ENCODE assay signal across 12 cellular contexts in the genomic region with DNA sequence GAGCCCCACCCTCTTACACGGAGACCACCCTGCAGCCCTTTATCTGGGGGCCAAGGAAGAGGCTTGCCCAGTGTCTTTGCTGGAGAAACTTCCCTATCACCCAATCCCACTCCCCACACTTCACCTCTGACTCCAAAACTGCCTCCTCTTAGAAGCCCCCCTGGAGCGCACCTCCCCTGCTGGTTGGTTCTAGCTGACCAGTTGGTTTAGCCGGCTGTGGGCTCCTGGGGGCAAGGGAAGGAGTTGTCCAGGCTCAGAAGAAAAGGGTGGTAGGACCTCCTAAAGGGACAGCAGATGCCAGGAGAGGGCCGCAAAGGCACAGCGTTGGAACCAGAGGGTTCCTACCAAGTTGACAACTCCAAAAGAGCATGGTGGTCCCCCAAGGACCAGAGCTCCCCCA. TPM values are rescaled to one million over a fixed set of nuclear protein-coding genes. Genes with fewer than 3 reads are reported as not detected.
DNase-seq lines count a peak whose midpoint lies in the region; ATAC-seq and TF ChIP-seq lines count a peak whose summit lies in the region.
"Had no signal": no experiment of that assay in that cellular context is flagged by ENCODE, and none has a peak within 500 bp of the region (broad histone marks: within the 10 kb centered on the region; RNA-seq: fewer than 3 reads in every experiment).

No MANE protein-coding gene starts in this region.

- peak overlapping the region; percentile 74 for H2AK5ac ChIP-seq in IMR-90 (ENCODE audit: low read depth, low read length)

- peak overlapping the region; percentile 86 for H3K4me2 ChIP-seq in IMR-90 (ENCODE audit: low read depth, low read length)

- peaks cover 50% of the 10 kb centered on the region for H3K27me3 Mint-ChIP-seq in activated CD8-positive, alpha-beta T cell treated with anti-CD3 and anti-CD28 coated beads, Interleukin-2, amount 10 ng/mL, durations not matched to agents 7 days and 5 days (ENCODE audit: low read depth)

- TF ChIP-seq CTCF in IMR-90 (conservative IDR thresholded peaks at IDR 0.05; ENCODE audit: low read depth, low read length), result no peak
- TF ChIP-seq CTCF in colonic mucosa (IDR thresholded peaks at IDR 0.05), result no peak
- TF ChIP-seq CTCF in testis (IDR thresholded peaks at IDR 0.05), result no peak

- 76% methylated on average over 2 of the region's 5 CpGs; no CpG with 5 or more reads in 1 of the 2 experiments for WGBS in IMR-90 (ENCODE audit: extremely low coverage in 2 of 2, insufficient read length in 1 of 2), 2 experiments
- WGBS in mesodermal cell (ENCODE audit: insufficient coverage in 2 of 2), 2 experiments, result 68 to 90% methylated on average over 4 to 5 of the region's 5 CpGs
- 60 to 83% methylated on average over 2 to 5 of the region's 5 CpGs for WGBS in testis, 2 donors

- H3K4me1 Mint-ChIP-seq in activated CD8-positive, alpha-beta T cell treated with anti-CD3 and anti-CD28 coated beads, Interleukin-2, amount 10 ng/mL, durations not matched to agents 7 days and 5 days (ENCODE audit: low read depth), result peaks cover 12% of the 10 kb centered on the region

- CTCF ChIA-PET in IMR-90 (lab: Yijun Ruan, JAX), result interaction anchor here (0.6 to 1.2 kb wide), 2 partner anchors 16 to 1179 kb away, joined by 3 to 4 read pairs; no protein-coding TSS in a partner anchor
- CTCF ChIA-PET in activated CD8-positive, alpha-beta T cell treated with anti-CD3 and anti-CD28 coated beads, Interleukin-2, amount 10 ng/mL, durations not matched to agents 7 days and 5 days (lab: Charles Lee), result no interaction called here

- 0 out of 2 replicates have a peak overlapping the region, but pooled peaks have one; percentile 25 for H2BK120ac ChIP-seq in IMR-90 (ENCODE audit: low read depth, low read length)

- no peaks in the 10 kb centered on the region for H3K27me3 ChIP-seq in IMR-90 (ENCODE audit: control insufficient read depth, insufficient read depth, low read length)
- peaks cover 4% of the 10 kb centered on the region for H3K27me3 ChIP-seq in colonic mucosa
- no peaks in the 10 kb centered on the region for H3K27me3 ChIP-seq in testis

- peak overlapping the region; percentile 87 for H3K23ac ChIP-seq in IMR-90 (ENCODE audit: low read depth, low read length)

- H3K4me1 ChIP-seq in IMR-90 (ENCODE audit: control insufficient read depth, insufficient read depth, low read length) (peaks cover 72% of the 10 kb centered on the region), colonic mucosa (peaks cover 50% of the 10 kb centered on the region), mesodermal cell (ENCODE audit: control insufficient read depth, insufficient read depth, low read length, poor library complexity, severe bottlenecking) (peaks cover 77% of the 10 kb centered on the region), testis (peaks cover 87% of the 10 kb centered on the region)

- intact Hi-C loops in IMR-90 (cut with micrococcal nuclease) (no loop called here), colonic mucosa (cut with DNase I) (no loop called here), testis (cut with DNase I; ENCODE audit: low total_unique reads) (no loop called here)

- dilution Hi-C loops in IMR-90 (cut with HindIII; ENCODE audit: low sequenced_read_pairs, unreplicated experiment), result no loop called here

- H3K56ac ChIP-seq in IMR-90 (ENCODE audit: extremely low read depth, insufficient read depth, low read length), result no peak overlapping the region; the same call in 1 of the 2 replicates

- in situ Hi-C loops in IMR-90 (cut with MboI; ENCODE audit: low sequenced_read_pairs), result no loop called here

- H3K4me3 ChIP-seq in IMR-90 (ENCODE audit: insufficient read depth, low read depth, low read length) (no peak overlapping the region), colonic mucosa (peak overlapping the region; percentile 91), mesodermal cell (ENCODE audit: extremely low read depth, insufficient read depth, low read length, poor library complexity, severe bottlenecking) (peak overlapping the region; percentile 87), testis (no peak overlapping the region)

- H3K9me3 ChIP-seq in IMR-90 (ENCODE audit: control insufficient read depth, insufficient read depth, low read length), result no peaks in the 10 kb centered on the region
- no peaks in the 10 kb centered on the region for H3K9me3 ChIP-seq in colonic mucosa
- no peaks in the 10 kb centered on the region for H3K9me3 ChIP-seq in mesodermal cell (ENCODE audit: control insufficient read depth, low read length)
- H3K9me3 ChIP-seq in testis, result no peaks in the 10 kb centered on the region

- peaks cover 77% of the 10 kb centered on the region for H4K20me1 ChIP-seq in IMR-90 (ENCODE audit: insufficient read depth, low read length)

- peaks cover 4 to 57% of the 10 kb centered on the region in 2 experiments; a peak in 3 of 4 replicates for H3K79me1 ChIP-seq in IMR-90 (ENCODE audit: low read depth in 1 of 2, low read length in 2 of 2)

- H3K9ac ChIP-seq in IMR-90 (ENCODE audit: low read depth, low read length) (peak overlapping the region; percentile 96), colonic mucosa (ENCODE audit: low read depth in 2 of 2, low read length in 2 of 2) (peak overlapping the region; percentile 95 to 98)

- H3K4me3 Mint-ChIP-seq in activated CD8-positive, alpha-beta T cell treated with anti-CD3 and anti-CD28 coated beads, Interleukin-2, amount 10 ng/mL, durations not matched to agents 7 days and 5 days, result no peak overlapping the region

- no peaks in the 10 kb centered on the region for H3K9me3 Mint-ChIP-seq in activated CD8-positive, alpha-beta T cell treated with anti-CD3 and anti-CD28 coated beads, Interleukin-2, amount 10 ng/mL, durations not matched to agents 7 days and 5 days (ENCODE audit: insufficient read depth)

- peak overlapping the region; percentile 73 for H2AK9ac ChIP-seq in IMR-90 (replicated peaks; ENCODE audit: low read depth, low read length, poor library complexity)

- no peak for ATAC-seq in IMR-90 (ENCODE audit: low read depth)
- ATAC-seq in activated CD8-positive, alpha-beta T cell treated with anti-CD3 and anti-CD28 coated beads, Interleukin-2, amount 10 ng/mL, durations not matched to agents 7 days and 5 days, result no peak

- no peak overlapping the region; the same call in 2 of the 3 replicates for H2BK15ac ChIP-seq in IMR-90 (ENCODE audit: low read depth, low read length)

- no peak for TF ChIP-seq RAD21 in IMR-90 (IDR thresholded peaks at IDR 0.05; ENCODE audit: low read length)

- peaks cover 41% of the 10 kb centered on the region for H3K9me1 ChIP-seq in IMR-90 (ENCODE audit: insufficient read depth, low read length)

- H4K5ac ChIP-seq in IMR-90 (ENCODE audit: low read depth, low read length), result no peak overlapping the region

- peak overlapping the region; percentile 87 for H2BK5ac ChIP-seq in IMR-90 (ENCODE audit: low read depth, low read length, poor library complexity, severe bottlenecking)

- TF ChIP-seq POLR2A in IMR-90 (IDR thresholded peaks at IDR 0.05; ENCODE audit: low read depth, low read length), result no peak
- TF ChIP-seq POLR2A in testis (IDR thresholded peaks at IDR 0.05), result no peak

- peak overlapping the region; percentile 43 for H3K14ac ChIP-seq in IMR-90 (replicated peaks; ENCODE audit: low read depth, low read length)

- H3K4ac ChIP-seq in IMR-90 (ENCODE audit: low read depth, low read length), result peak overlapping the region; percentile 85

- BruUV-seq in IMR-90 (replicated peaks; lab: Mats Ljungman, UMichigan), result no TSS peak

- DNase-seq in IMR-90 (no peak), colonic mucosa (no peak), testis (no peak), CD1c-positive myeloid dendritic cell (ENCODE audit: extremely low spot score) (no peak), amygdala (lab: John Stamatoyannopoulos, UW) (no peak), midbrain (lab: John Stamatoyannopoulos, UW) (no peak)
- no peak for DNase-seq in activated CD8-positive, alpha-beta T cell treated with anti-CD3 and anti-CD28 coated beads, Interleukin-2, amount 10 ng/mL, durations not matched to agents 7 days and 5 days
- DNase-seq: EL; foreskin melanocyte; stimulated activated CD8-positive, alpha-beta memory T cell treated with anti-CD3 and anti-CD28 coated beads, Interleukin-4, amount 100 ng/mL, for 48 hours had no signal

- H4K8ac ChIP-seq in IMR-90 (ENCODE audit: low read depth in 2 of 2, low read length in 2 of 2), result peak overlapping the region in 1 of 2 experiments; percentile 6; a peak in 1 of 4 replicates

- H3K27ac Mint-ChIP-seq in activated CD8-positive, alpha-beta T cell treated with anti-CD3 and anti-CD28 coated beads, Interleukin-2, amount 10 ng/mL, durations not matched to agents 7 days and 5 days, result no peak overlapping the region

- H2AFZ ChIP-seq in IMR-90 (replicated peaks; ENCODE audit: low read length, poor library complexity), result no peak overlapping the region

- H4K91ac ChIP-seq in IMR-90 (ENCODE audit: insufficient read depth, low read depth, low read length), result no peak overlapping the region

- no peak overlapping the region for H2BK20ac ChIP-seq in IMR-90 (ENCODE audit: low read depth, low read length)

- POLR2A ChIA-PET in IMR-90 (lab: Charles Lee; ENCODE audit: unreplicated experiment), result interaction anchor here (0.5 kb wide), 1 partner anchor 145 kb away, joined by 3 read pairs; no protein-coding TSS in a partner anchor
- POLR2A ChIA-PET in activated CD8-positive, alpha-beta T cell treated with anti-CD3 and anti-CD28 coated beads, Interleukin-2, amount 10 ng/mL, durations not matched to agents 7 days and 5 days (lab: Charles Lee), result no interaction called here

- H3K27ac ChIP-seq in IMR-90 (ENCODE audit: insufficient read depth, low read length) (peak overlapping the region; percentile 93), colonic mucosa (peak overlapping the region; percentile 94), mesodermal cell (ENCODE audit: low read depth, low read length, severe bottlenecking) (peak overlapping the region; percentile 99), testis (peak overlapping the region; percentile 80 to 90)

- peaks cover 5% of the 10 kb centered on the region; the same call in 1 of the 2 replicates for H3K36me3 ChIP-seq in IMR-90 (ENCODE audit: control insufficient read depth, insufficient read depth, low read length)
- H3K36me3 ChIP-seq in colonic mucosa, result no peaks in the 10 kb centered on the region
- peaks cover 51% of the 10 kb centered on the region for H3K36me3 ChIP-seq in mesodermal cell (ENCODE audit: control insufficient read depth, insufficient read depth, low read length)
- H3K36me3 ChIP-seq in testis (ENCODE audit: low read depth, missing control alignments), result no peaks in the 10 kb centered on the region

- H3K18ac ChIP-seq in IMR-90 (ENCODE audit: low read depth, low read length), result no peak overlapping the region

- no peaks in the 10 kb centered on the region for H3K36me3 Mint-ChIP-seq in activated CD8-positive, alpha-beta T cell treated with anti-CD3 and anti-CD28 coated beads, Interleukin-2, amount 10 ng/mL, durations not matched to agents 7 days and 5 days (ENCODE audit: low read depth)

RNA-seq across cellular contexts. Expression of gene BCAR1, which starts 2.0 kb away (rescaled TPM):
- total RNA-seq in IMR-90 (2012; rRNA removed), result 17.8 and 18.1 TPM in 2 replicates
- 99.4 and 127 TPM in 2 replicates for polyA plus RNA-seq in IMR-90 (2012; rRNA removed)
- polyA plus RNA-seq in IMR-90 (2012; cell fraction: cytosol; rRNA removed), result 84.8 and 140 TPM in 2 replicates
- 214 and 473 TPM in 2 replicates for polyA plus RNA-seq in IMR-90 (2012; cell fraction: nucleus; rRNA removed; ENCODE audit: low replicate concordance)
- total RNA-seq in colonic mucosa, result 100 to 1,000 TPM; 110 to 130 TPM
- polyA plus RNA-seq in mesodermal cell (2013, experiment 1 of 2), result 122 TPM
- polyA plus RNA-seq in mesodermal cell (2013, experiment 2 of 2), result 83.0 TPM
- total RNA-seq in testis, result 100 to 1,000 TPM; 139 to 201 TPM
- polyA plus RNA-seq in testis (ENCODE audit: insufficient read depth, low read depth, low replicate concordance), result 83.8 TPM
- under 1 TPM in 1 of 2 experiments, not detected in 1; 0.08 TPM for total RNA-seq in activated CD8-positive, alpha-beta T cell treated with anti-CD3 and anti-CD28 coated beads, Interleukin-2, amount 10 ng/mL, durations not matched to agents 7 days and 5 days

RNA-seq across cellular contexts. Expression of gene CTRB1, which starts 30.7 kb away (rescaled TPM):
- not detected in 2 replicates for total RNA-seq in IMR-90 (2012; rRNA removed)
- polyA plus RNA-seq in IMR-90 (2012; rRNA removed), result not detected in 2 replicates
- not detected in 2 replicates for polyA plus RNA-seq in IMR-90 (2012; cell fraction: cytosol; rRNA removed)
- not detected in 2 replicates for polyA plus RNA-seq in IMR-90 (2012; cell fraction: nucleus; rRNA removed; ENCODE audit: low replicate concordance)
- total RNA-seq in colonic mucosa, result 10 to 100 TPM in 1 of 2 donors, not detected in 1; 19.1 TPM
- not detected for polyA plus RNA-seq in mesodermal cell (2013, experiment 1 of 2)
- not detected for polyA plus RNA-seq in mesodermal cell (2013, experiment 2 of 2)
- 1 to 10 TPM in 1 of 2 donors, not detected in 1; 1.2 TPM for total RNA-seq in testis
- polyA plus RNA-seq in testis (ENCODE audit: insufficient read depth, low read depth, low replicate concordance), result not detected
- total RNA-seq in activated CD8-positive, alpha-beta T cell treated with anti-CD3 and anti-CD28 coated beads, Interleukin-2, amount 10 ng/mL, durations not matched to agents 7 days and 5 days, result not detected

RNA-seq across cellular contexts. Expression of gene CTRB2, which starts 42.5 kb away (rescaled TPM):
- total RNA-seq in IMR-90 (2012; rRNA removed) (not detected in 2 replicates), colonic mucosa (10 to 100 TPM in 1 of 2 donors, not detected in 1; 29.1 TPM), testis (1 to 10 TPM in 1 of 2 donors, under 1 TPM in 1; 0.63 to 1.1 TPM)
- polyA plus RNA-seq in IMR-90 (2012; rRNA removed) (not detected in 2 replicates), testis (ENCODE audit: insufficient read depth, low read depth, low replicate concordance) (0.69 TPM)
- polyA plus RNA-seq in IMR-90 (2012; cell fraction: cytosol; rRNA removed), result not detected in 2 replicates
- 0.09 TPM in 1 of 2 replicates, not detected in the other for polyA plus RNA-seq in IMR-90 (2012; cell fraction: nucleus; rRNA removed; ENCODE audit: low replicate concordance)
- not detected for polyA plus RNA-seq in mesodermal cell (2013, experiment 1 of 2)
- not detected for polyA plus RNA-seq in mesodermal cell (2013, experiment 2 of 2)
- total RNA-seq in activated CD8-positive, alpha-beta T cell treated with anti-CD3 and anti-CD28 coated beads, Interleukin-2, amount 10 ng/mL, durations not matched to agents 7 days and 5 days, result not detected
- total RNA-seq: omental fat pad had no signal

Comparison
In these comparisons a context has a peak if more than half of its experiments do, and no peak if none do; other contexts are left out.
1. H3K4me3 ChIP-seq: peak in colonic mucosa (single experiment) and mesodermal cell (single experiment); none in IMR-90 (single experiment) and testis (0 of 2).
2. RNA of gene BCAR1, which starts 2.0 kb away (total RNA-seq): 139 to 201 TPM in testis, 110 to 130 TPM in colonic mucosa and 17.8 to 18.1 TPM in IMR-90; 0.08 TPM in activated CD8-positive, alpha-beta T cell treated with anti-CD3 and anti-CD28 coated beads, Interleukin-2, amount 10 ng/mL, durations not matched to agents 7 days and 5 days; every median in the first group is over 10 times any median in the second.
3. Peak in every context shown above with its lines, with median percentiles within 50 percentile points of each other: H3K27ac ChIP-seq.